ENCODE assay signal across 1 cellular context in the genomic region with DNA sequence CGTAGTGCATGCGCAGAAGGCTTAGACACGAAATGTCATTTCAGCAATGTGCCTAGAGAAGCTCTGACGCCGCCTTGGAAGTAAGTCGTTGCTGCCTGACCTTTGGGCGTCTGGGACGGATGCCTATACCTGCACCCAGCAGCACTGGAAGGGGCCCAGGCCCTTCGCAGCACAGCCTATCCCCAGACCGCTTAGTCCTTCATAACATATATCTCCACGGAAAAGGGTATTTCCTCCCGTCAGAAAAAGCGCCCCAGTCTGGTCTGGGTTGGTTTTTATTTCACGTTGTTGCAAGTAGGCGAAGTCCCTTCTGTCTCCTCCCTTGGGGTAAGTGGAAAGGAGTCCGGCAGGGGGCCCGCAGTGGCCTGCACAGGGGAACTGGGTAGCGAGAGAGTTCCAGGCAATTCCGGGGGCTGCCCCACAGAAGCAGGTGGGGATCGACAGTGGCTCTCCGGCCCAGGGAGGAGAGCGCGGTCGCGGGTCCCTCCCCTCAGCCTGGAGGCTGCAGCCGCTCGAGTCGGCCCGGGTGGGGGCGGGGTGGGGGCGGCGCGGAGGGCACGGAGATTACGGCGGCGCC.
TF ChIP-seq lines count a peak whose summit lies in the region.

No MANE protein-coding gene starts in this region.

TF ChIP-seq in HEK293, 187 proteins besides CTCF, POLR2A, EP300 and RAD21 (continued from another document and continues in another):
- no peak for TF ChIP-seq PRDM6 (tag by site-specific recombination; IDR thresholded peaks at IDR 0.05)
- TF ChIP-seq, protein P1, sequence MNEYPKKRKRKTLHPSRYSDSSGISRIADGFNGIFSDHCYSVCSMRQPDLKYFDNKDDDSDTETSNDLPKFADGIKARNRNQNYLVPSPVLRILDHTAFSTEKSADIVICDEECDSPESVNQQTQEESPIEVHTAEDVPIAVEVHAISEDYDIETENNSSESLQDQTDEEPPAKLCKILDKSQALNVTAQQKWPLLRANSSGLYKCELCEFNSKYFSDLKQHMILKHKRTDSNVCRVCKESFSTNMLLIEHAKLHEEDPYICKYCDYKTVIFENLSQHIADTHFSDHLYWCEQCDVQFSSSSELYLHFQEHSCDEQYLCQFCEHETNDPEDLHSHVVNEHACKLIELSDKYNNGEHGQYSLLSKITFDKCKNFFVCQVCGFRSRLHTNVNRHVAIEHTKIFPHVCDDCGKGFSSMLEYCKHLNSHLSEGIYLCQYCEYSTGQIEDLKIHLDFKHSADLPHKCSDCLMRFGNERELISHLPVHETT (tag by site-specific recombination; IDR thresholded peaks at IDR 0.05), result no peak
- no peak for TF ChIP-seq ZNF10 (tag by site-specific recombination; IDR thresholded peaks at IDR 0.05)
- TF ChIP-seq ZNF660 (tag by site-specific recombination; IDR thresholded peaks at IDR 0.05), result no peak
- no peak for TF ChIP-seq ZNF48 (tag by site-specific recombination; IDR thresholded peaks at IDR 0.05)
- no peak for TF ChIP-seq ZSCAN5A (tag by site-specific recombination; IDR thresholded peaks at IDR 0.05)
- TF ChIP-seq ZNF433 (tag by site-specific recombination; IDR thresholded peaks at IDR 0.05; ENCODE audit: low read depth), result no peak
- no peak for TF ChIP-seq GFI1B (tag by site-specific recombination; IDR thresholded peaks at IDR 0.05)
- TF ChIP-seq ZNF473 (tag by site-specific recombination; IDR thresholded peaks at IDR 0.05), result no peak
- TF ChIP-seq ZFP3 (tag by site-specific recombination; IDR thresholded peaks at IDR 0.05; ENCODE audit: low read depth), result no peak
- TF ChIP-seq PRDM1 (tag by site-specific recombination; IDR thresholded peaks at IDR 0.05), result no peak
- TF ChIP-seq ZNF521 (tag by site-specific recombination; IDR thresholded peaks at IDR 0.05), result no peak
- no peak for TF ChIP-seq ZNF76 (tag by site-specific recombination; IDR thresholded peaks at IDR 0.05; ENCODE audit: borderline replicate concordance, low read depth)
- no peak for TF ChIP-seq MEIS1 (CRISPR knock-in tag; IDR thresholded peaks at IDR 0.05; ENCODE audit: borderline replicate concordance)
- TF ChIP-seq ZNF623 (tag by site-specific recombination; IDR thresholded peaks at IDR 0.05), result no peak
- no peak for TF ChIP-seq IKZF3 (tag by site-specific recombination; IDR thresholded peaks at IDR 0.05)
- TF ChIP-seq WT1 (tag by site-specific recombination; IDR thresholded peaks at IDR 0.05), result 0 out of 2 replicates have a peak, but pooled peaks have one; percentile 24
- TF ChIP-seq ZNF114 (tag by site-specific recombination; IDR thresholded peaks at IDR 0.05), result no peak
- no peak for TF ChIP-seq ZNF146 (tag by site-specific recombination; IDR thresholded peaks at IDR 0.05)
- no peak for TF ChIP-seq KLF9 (tag by site-specific recombination; IDR thresholded peaks at IDR 0.05; ENCODE audit: low read depth)
- no peak for TF ChIP-seq ZNF548 (tag by site-specific recombination; IDR thresholded peaks at IDR 0.05)
- no peak for TF ChIP-seq TCF7L2 (IDR thresholded peaks at IDR 0.05; ENCODE audit: borderline replicate concordance, low read depth, low read length)
- TF ChIP-seq ZNF174 (tag by site-specific recombination; IDR thresholded peaks at IDR 0.05), result no peak
- no peak for TF ChIP-seq ZNF701 (tag by site-specific recombination; IDR thresholded peaks at IDR 0.05)
- no peak for TF ChIP-seq ZNF692 (tag by site-specific recombination; IDR thresholded peaks at IDR 0.05)
- TF ChIP-seq GLIS1 (tag by site-specific recombination; IDR thresholded peaks at IDR 0.05), result peak; percentile 18; the same call in 1 of the 2 replicates
- TF ChIP-seq GLI2 (tag by site-specific recombination; IDR thresholded peaks at IDR 0.05; ENCODE audit: borderline replicate concordance, low read depth), result no peak
- TF ChIP-seq, protein P2, sequence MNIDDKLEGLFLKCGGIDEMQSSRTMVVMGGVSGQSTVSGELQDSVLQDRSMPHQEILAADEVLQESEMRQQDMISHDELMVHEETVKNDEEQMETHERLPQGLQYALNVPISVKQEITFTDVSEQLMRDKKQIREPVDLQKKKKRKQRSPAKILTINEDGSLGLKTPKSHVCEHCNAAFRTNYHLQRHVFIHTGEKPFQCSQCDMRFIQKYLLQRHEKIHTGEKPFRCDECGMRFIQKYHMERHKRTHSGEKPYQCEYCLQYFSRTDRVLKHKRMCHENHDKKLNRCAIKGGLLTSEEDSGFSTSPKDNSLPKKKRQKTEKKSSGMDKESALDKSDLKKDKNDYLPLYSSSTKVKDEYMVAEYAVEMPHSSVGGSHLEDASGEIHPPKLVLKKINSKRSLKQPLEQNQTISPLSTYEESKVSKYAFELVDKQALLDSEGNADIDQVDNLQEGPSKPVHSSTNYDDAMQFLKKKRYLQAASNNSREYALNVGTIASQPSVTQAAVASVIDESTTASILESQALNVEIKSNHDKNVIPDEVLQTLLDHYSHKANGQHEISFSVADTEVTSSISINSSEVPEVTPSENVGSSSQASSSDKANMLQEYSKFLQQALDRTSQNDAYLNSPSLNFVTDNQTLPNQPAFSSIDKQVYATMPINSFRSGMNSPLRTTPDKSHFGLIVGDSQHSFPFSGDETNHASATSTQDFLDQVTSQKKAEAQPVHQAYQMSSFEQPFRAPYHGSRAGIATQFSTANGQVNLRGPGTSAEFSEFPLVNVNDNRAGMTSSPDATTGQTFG (tag by site-specific recombination; IDR thresholded peaks at IDR 0.05; ENCODE audit: borderline replicate concordance), result no peak
- TF ChIP-seq SALL2 (tag by site-specific recombination; IDR thresholded peaks at IDR 0.05; ENCODE audit: borderline replicate concordance), result no peak
- no peak for TF ChIP-seq ZNF223 (tag by site-specific recombination; IDR thresholded peaks at IDR 0.05)
- no peak for TF ChIP-seq ZNF785 (tag by site-specific recombination; IDR thresholded peaks at IDR 0.05)
- TF ChIP-seq KLF7 (tag by site-specific recombination; IDR thresholded peaks at IDR 0.05; ENCODE audit: borderline replicate concordance), result no peak
- TF ChIP-seq, protein P3, sequence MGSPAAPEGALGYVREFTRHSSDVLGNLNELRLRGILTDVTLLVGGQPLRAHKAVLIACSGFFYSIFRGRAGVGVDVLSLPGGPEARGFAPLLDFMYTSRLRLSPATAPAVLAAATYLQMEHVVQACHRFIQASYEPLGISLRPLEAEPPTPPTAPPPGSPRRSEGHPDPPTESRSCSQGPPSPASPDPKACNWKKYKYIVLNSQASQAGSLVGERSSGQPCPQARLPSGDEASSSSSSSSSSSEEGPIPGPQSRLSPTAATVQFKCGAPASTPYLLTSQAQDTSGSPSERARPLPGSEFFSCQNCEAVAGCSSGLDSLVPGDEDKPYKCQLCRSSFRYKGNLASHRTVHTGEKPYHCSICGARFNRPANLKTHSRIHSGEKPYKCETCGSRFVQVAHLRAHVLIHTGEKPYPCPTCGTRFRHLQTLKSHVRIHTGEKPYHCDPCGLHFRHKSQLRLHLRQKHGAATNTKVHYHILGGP (tag by site-specific recombination; IDR thresholded peaks at IDR 0.05), result no peak
- TF ChIP-seq GLI4 (tag by site-specific recombination; IDR thresholded peaks at IDR 0.05), result no peak
- peak; percentile 52; the same call in 1 of the 2 replicates for TF ChIP-seq ZNF2 (tag by site-specific recombination; IDR thresholded peaks at IDR 0.05)
- no peak for TF ChIP-seq ZNF211 (tag by site-specific recombination; IDR thresholded peaks at IDR 0.05; ENCODE audit: low read depth)
- no peak for TF ChIP-seq ZBTB1 (tag by site-specific recombination; IDR thresholded peaks at IDR 0.05)
- no peak for TF ChIP-seq ZNF302 (tag by site-specific recombination; IDR thresholded peaks at IDR 0.05; ENCODE audit: low read depth)
- TF ChIP-seq ZFP37 (tag by site-specific recombination; IDR thresholded peaks at IDR 0.05), result 0 out of 2 replicates have a peak, but pooled peaks have one; percentile 33
- TF ChIP-seq SP2 (tag by site-specific recombination; IDR thresholded peaks at IDR 0.05), result peak; percentile 38
- TF ChIP-seq, protein P4, sequence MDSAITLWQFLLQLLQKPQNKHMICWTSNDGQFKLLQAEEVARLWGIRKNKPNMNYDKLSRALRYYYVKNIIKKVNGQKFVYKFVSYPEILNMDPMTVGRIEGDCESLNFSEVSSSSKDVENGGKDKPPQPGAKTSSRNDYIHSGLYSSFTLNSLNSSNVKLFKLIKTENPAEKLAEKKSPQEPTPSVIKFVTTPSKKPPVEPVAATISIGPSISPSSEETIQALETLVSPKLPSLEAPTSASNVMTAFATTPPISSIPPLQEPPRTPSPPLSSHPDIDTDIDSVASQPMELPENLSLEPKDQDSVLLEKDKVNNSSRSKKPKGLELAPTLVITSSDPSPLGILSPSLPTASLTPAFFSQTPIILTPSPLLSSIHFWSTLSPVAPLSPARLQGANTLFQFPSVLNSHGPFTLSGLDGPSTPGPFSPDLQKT (IDR thresholded peaks at IDR 0.05; ENCODE audit: borderline replicate concordance, low read depth, low read length), result no peak
- peak; percentile 98 for TF ChIP-seq ZNF335 (tag by site-specific recombination; conservative IDR thresholded peaks at IDR 0.05)
- TF ChIP-seq, protein P5, sequence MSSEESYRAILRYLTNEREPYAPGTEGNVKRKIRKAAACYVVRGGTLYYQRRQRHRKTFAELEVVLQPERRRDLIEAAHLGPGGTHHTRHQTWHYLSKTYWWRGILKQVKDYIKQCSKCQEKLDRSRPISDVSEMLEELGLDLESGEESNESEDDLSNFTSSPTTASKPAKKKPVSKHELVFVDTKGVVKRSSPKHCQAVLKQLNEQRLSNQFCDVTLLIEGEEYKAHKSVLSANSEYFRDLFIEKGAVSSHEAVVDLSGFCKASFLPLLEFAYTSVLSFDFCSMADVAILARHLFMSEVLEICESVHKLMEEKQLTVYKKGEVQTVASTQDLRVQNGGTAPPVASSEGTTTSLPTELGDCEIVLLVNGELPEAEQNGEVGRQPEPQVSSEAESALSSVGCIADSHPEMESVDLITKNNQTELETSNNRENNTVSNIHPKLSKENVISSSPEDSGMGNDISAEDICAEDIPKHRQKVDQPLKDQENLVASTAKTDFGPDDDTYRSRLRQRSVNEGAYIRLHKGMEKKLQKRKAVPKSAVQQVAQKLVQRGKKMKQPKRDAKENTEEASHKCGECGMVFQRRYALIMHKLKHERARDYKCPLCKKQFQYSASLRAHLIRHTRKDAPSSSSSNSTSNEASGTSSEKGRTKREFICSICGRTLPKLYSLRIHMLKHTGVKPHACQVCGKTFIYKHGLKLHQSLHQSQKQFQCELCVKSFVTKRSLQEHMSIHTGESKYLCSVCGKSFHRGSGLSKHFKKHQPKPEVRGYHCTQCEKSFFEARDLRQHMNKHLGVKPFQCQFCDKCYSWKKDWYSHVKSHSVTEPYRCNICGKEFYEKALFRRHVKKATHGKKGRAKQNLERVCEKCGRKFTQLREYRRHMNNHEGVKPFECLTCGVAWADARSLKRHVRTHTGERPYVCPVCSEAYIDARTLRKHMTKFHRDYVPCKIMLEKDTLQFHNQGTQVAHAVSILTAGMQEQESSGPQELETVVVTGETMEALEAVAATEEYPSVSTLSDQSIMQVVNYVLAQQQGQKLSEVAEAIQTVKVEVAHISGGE (tag by site-specific recombination; conservative IDR thresholded peaks at IDR 0.05; ENCODE audit: low read depth), result peak; percentile 48; the same call in 1 of the 2 replicates
- TF ChIP-seq ZNF707 (tag by site-specific recombination; IDR thresholded peaks at IDR 0.05), result no peak
- peak; percentile 59 for TF ChIP-seq ZNF629 (tag by site-specific recombination; IDR thresholded peaks at IDR 0.05)
- TF ChIP-seq ZNF221 (tag by site-specific recombination; IDR thresholded peaks at IDR 0.05; ENCODE audit: borderline replicate concordance), result no peak
- TF ChIP-seq HIC1 (tag by site-specific recombination; IDR thresholded peaks at IDR 0.05), result no peak
- TF ChIP-seq ZNF37A (tag by site-specific recombination; IDR thresholded peaks at IDR 0.05), result no peak
- TF ChIP-seq ZNF544 (tag by site-specific recombination; IDR thresholded peaks at IDR 0.05), result no peak
